In genomic region chr3:42804831-42805821, GRCh38 we compare ENCODE assay signal across 1 cellular context.
TF ChIP-seq lines count a peak whose summit lies in the region.

No MANE protein-coding gene starts in this region.

TF ChIP-seq in HepG2, 621 proteins besides CTCF, POLR2A, EP300 and RAD21 (continued from another document and continues in another):
- TF ChIP-seq ZNF276 (CRISPR knock-in tag; IDR thresholded peaks at IDR 0.05; ENCODE audit: low read depth) (no peak), SMYD3 (CRISPR knock-in tag; IDR thresholded peaks at IDR 0.05) (0 out of 2 replicates have a peak, but pooled peaks have one; percentile 4), RNF2 (conservative IDR thresholded peaks at IDR 0.05; ENCODE audit: low read depth) (no peak), HIC2 (CRISPR knock-in tag; IDR thresholded peaks at IDR 0.05; ENCODE audit: low read depth) (no peak), ZGPAT (CRISPR knock-in tag; IDR thresholded peaks at IDR 0.05) (0 out of 2 replicates have a peak, but pooled peaks have one; percentile 36), ZNF724P (CRISPR knock-in tag; IDR thresholded peaks at IDR 0.05; ENCODE audit: borderline replicate concordance) (no peak), MXD4 (CRISPR knock-in tag; IDR thresholded peaks at IDR 0.05) (no peak), ZBTB44 (CRISPR knock-in tag; IDR thresholded peaks at IDR 0.05) (no peak), ZNF572 (CRISPR knock-in tag; IDR thresholded peaks at IDR 0.05) (no peak; the same call in 1 of the 2 replicates), ELK4 (CRISPR knock-in tag; IDR thresholded peaks at IDR 0.05; ENCODE audit: borderline replicate concordance) (no peak), ZSCAN29 (CRISPR knock-in tag; conservative IDR thresholded peaks at IDR 0.05) (no peak), SNRNP70 (IDR thresholded peaks at IDR 0.05; ENCODE audit: low read depth, low read length) (no peak), RARG (CRISPR knock-in tag; IDR thresholded peaks at IDR 0.05; ENCODE audit: low read depth) (no peak), SP2 (CRISPR knock-in tag; IDR thresholded peaks at IDR 0.05) (no peak), RERE (CRISPR knock-in tag; IDR thresholded peaks at IDR 0.05; ENCODE audit: low read depth) (peak; percentile 61; the same call in 1 of the 2 replicates), ARID4A (CRISPR knock-in tag; IDR thresholded peaks at IDR 0.05; ENCODE audit: borderline replicate concordance) (no peak), REXO4 (CRISPR knock-in tag; IDR thresholded peaks at IDR 0.05; ENCODE audit: borderline replicate concordance) (no peak), SNAI1 (CRISPR knock-in tag; IDR thresholded peaks at IDR 0.05; ENCODE audit: borderline replicate concordance) (no peak), SKI (IDR thresholded peaks at IDR 0.05; ENCODE audit: partially characterized antibody) (peak; percentile 28), TBX2 (CRISPR knock-in tag; IDR thresholded peaks at IDR 0.05; ENCODE audit: borderline replicate concordance) (peak; percentile 70), ELF4 (CRISPR knock-in tag; IDR thresholded peaks at IDR 0.05; ENCODE audit: borderline replicate concordance) (0 out of 2 replicates have a peak, but pooled peaks have one; percentile 61), NFAT5 (CRISPR knock-in tag; IDR thresholded peaks at IDR 0.05) (0 out of 2 replicates have a peak, but pooled peaks have one; percentile 56), PCBP1 (IDR thresholded peaks at IDR 0.05; ENCODE audit: borderline replicate concordance, low read depth, low read length) (no peak)
